ENCODE assay signal across 34 cellular contexts in genomic region chr7:83338277-83338950, GRCh38.
"Had no signal": no experiment of that assay in that cellular context is flagged by ENCODE, and none has a peak within 500 bp of the region (broad histone marks: within the 10 kb centered on the region; RNA-seq: fewer than 3 reads in every experiment).

No MANE protein-coding gene starts in this region.

- H3K36me3 Mint-ChIP-seq: activated CD4-positive, alpha-beta memory T cell treated with anti-CD3 and anti-CD28 coated beads for 36 hours; activated naive CD4-positive, alpha-beta T cell treated with anti-CD3 and anti-CD28 coated beads, Interleukin-2, amount 50 U/mL, for 72 hours; activated naive CD8-positive, alpha-beta T cell treated with anti-CD3 and anti-CD28 coated beads for 36 hours had no signal

- H3K27me3 ChIP-seq: adrenal gland, body of pancreas, brain microvascular endothelial cell, breast epithelium had no signal

- H3K36me3 ChIP-seq: adrenal gland, brain microvascular endothelial cell, breast epithelium had no signal

- H3K27ac ChIP-seq: adrenal gland, body of pancreas, brain microvascular endothelial cell, breast epithelium, VCaP had no signal

- H3K4me1 ChIP-seq: adrenal gland, body of pancreas, breast epithelium had no signal

- H3K9me3 Mint-ChIP-seq: activated CD4-positive, alpha-beta T cell treated with anti-CD3 and anti-CD28 coated beads, Interleukin-2, amount 10 ng/mL, durations not matched to agents 24 days and 14 days; activated CD8-positive, alpha-beta T cell treated with anti-CD3 and anti-CD28 coated beads for 36 hours; activated naive CD4-positive, alpha-beta T cell treated with anti-CD3 and anti-CD28 coated beads for 36 hours; activated naive CD8-positive, alpha-beta T cell treated with anti-CD3 and anti-CD28 coated beads for 36 hours; activated T-helper 1 cell treated with anti-CD3 and anti-CD28 coated beads, Interleukin-12 subunit alpha, Interleukin-12 subunit beta, Interleukin-2, Interleukin-4 antibody, amounts not matched to agents 30 ng/mL and 10 ng/mL and 1 ng/mL, durations not matched to agents 14 hours and 24 hours and 36 hours; T-helper 1 cell treated with Interleukin-12 subunit alpha and Interleukin-12 subunit beta and Interleukin-4 antibody, amounts not matched to agents 30 μg/mL and 1 μg/mL, for 36 hours; T-helper 2 cell treated with Interferon-gamma antibody and Interleukin-4, amounts not matched to agents 5 μg/mL and 100 μg/mL, for 36 hours had no signal

- H3K4me1 Mint-ChIP-seq: activated B cell treated with CpG ODN at 0.5 μM for 24 hours; activated CD4-positive, alpha-beta T cell treated with anti-CD3 and anti-CD28 coated beads, Interleukin-2, amount 10 ng/mL, durations not matched to agents 24 days and 14 days; activated naive CD8-positive, alpha-beta T cell treated with anti-CD3 and anti-CD28 coated beads for 36 hours; activated T-helper 17 cell treated with anti-CD3 and anti-CD28 coated beads, Interleukin-2, amount 50 U/mL, for 72 hours had no signal

- H3K4me3 ChIP-seq: adrenal gland, body of pancreas, breast epithelium had no signal

- H3K27me3 Mint-ChIP-seq: activated B cell treated with CpG ODN at 0.5 μM for 24 hours; activated CD4-positive, alpha-beta memory T cell treated with anti-CD3 and anti-CD28 coated beads for 36 hours; activated CD4-positive, alpha-beta T cell treated with anti-CD3 and anti-CD28 coated beads, Interleukin-2, amount 10 ng/mL, durations not matched to agents 24 days and 14 days; activated CD8-positive, alpha-beta T cell treated with anti-CD3 and anti-CD28 coated beads for 36 hours; activated naive CD8-positive, alpha-beta T cell treated with anti-CD3 and anti-CD28 coated beads for 36 hours; activated T-helper 17 cell treated with anti-CD3 and anti-CD28 coated beads, Interleukin-2, amount 50 U/mL, for 72 hours had no signal

- ATAC-seq: activated CD8-positive, alpha-beta T cell treated with anti-CD3 and anti-CD28 coated beads for 36 hours; activated naive CD4-positive, alpha-beta T cell treated with anti-CD3 and anti-CD28 coated beads, Interleukin-2, amount 50 U/mL, for 72 hours; activated T-cell treated with anti-CD3 and anti-CD28 coated beads, Interleukin-2, amount 50 U/mL, for 4 hours; activated T-cell treated with anti-CD3 and anti-CD28 coated beads, Interleukin-2, amount 50 U/mL, for 72 hours; activated T-helper 17 cell treated with anti-CD3 and anti-CD28 coated beads, Interleukin-2, amount 50 U/mL, for 72 hours; body of pancreas had no signal

- H3K4me3 Mint-ChIP-seq: activated B cell treated with CpG ODN at 0.5 μM for 24 hours; activated CD4-positive, alpha-beta memory T cell treated with anti-CD3 and anti-CD28 coated beads for 36 hours; activated CD4-positive, alpha-beta T cell treated with anti-CD3 and anti-CD28 coated beads, Interleukin-2, amount 10 ng/mL, durations not matched to agents 24 days and 14 days; activated CD8-positive, alpha-beta T cell treated with anti-CD3 and anti-CD28 coated beads for 36 hours; activated naive CD4-positive, alpha-beta T cell treated with anti-CD3 and anti-CD28 coated beads for 36 hours; activated naive CD8-positive, alpha-beta T cell treated with anti-CD3 and anti-CD28 coated beads for 36 hours; activated T-cell treated with anti-CD3 and anti-CD28 coated beads, Interleukin-2, amount 50 U/mL, for 4 hours; activated T-cell treated with anti-CD3 and anti-CD28 coated beads, Interleukin-2, amount 50 U/mL, for 72 hours; activated T-helper 1 cell treated with anti-CD3 and anti-CD28 coated beads, Interleukin-12 subunit alpha, Interleukin-12 subunit beta, Interleukin-2, Interleukin-4 antibody, amounts not matched to agents 30 ng/mL and 10 ng/mL and 1 ng/mL, durations not matched to agents 14 hours and 24 hours and 36 hours; activated T-helper 17 cell treated with anti-CD3 and anti-CD28 coated beads, Interleukin-2, amount 50 U/mL, for 72 hours; T-helper 1 cell treated with Interleukin-12 subunit alpha and Interleukin-12 subunit beta and Interleukin-4 antibody, amounts not matched to agents 30 μg/mL and 1 μg/mL, for 36 hours; T-helper 2 cell treated with Interferon-gamma antibody and Interleukin-4, amounts not matched to agents 5 μg/mL and 100 μg/mL, for 36 hours had no signal

- H3K27ac Mint-ChIP-seq: activated B cell treated with CpG ODN at 0.5 μM for 24 hours; activated CD4-positive, alpha-beta memory T cell treated with anti-CD3 and anti-CD28 coated beads for 36 hours; activated CD4-positive, alpha-beta T cell treated with anti-CD3 and anti-CD28 coated beads, Interleukin-2, amount 10 ng/mL, durations not matched to agents 24 days and 14 days; activated CD8-positive, alpha-beta T cell treated with anti-CD3 and anti-CD28 coated beads for 36 hours; activated naive CD4-positive, alpha-beta T cell treated with anti-CD3 and anti-CD28 coated beads for 36 hours; activated naive CD4-positive, alpha-beta T cell treated with anti-CD3 and anti-CD28 coated beads, Interleukin-2, amount 50 U/mL, for 72 hours; activated naive CD8-positive, alpha-beta T cell treated with anti-CD3 and anti-CD28 coated beads for 36 hours; activated T-cell treated with anti-CD3 and anti-CD28 coated beads, Interleukin-2, amount 50 U/mL, for 72 hours; activated T-helper 1 cell treated with anti-CD3 and anti-CD28 coated beads, Interleukin-12 subunit alpha, Interleukin-12 subunit beta, Interleukin-2, Interleukin-4 antibody, amounts not matched to agents 30 ng/mL and 10 ng/mL and 1 ng/mL, durations not matched to agents 14 hours and 24 hours and 36 hours; activated T-helper 17 cell treated with anti-CD3 and anti-CD28 coated beads, Interleukin-2, amount 50 U/mL, for 72 hours; T-helper 1 cell treated with Interleukin-12 subunit alpha and Interleukin-12 subunit beta and Interleukin-4 antibody, amounts not matched to agents 30 μg/mL and 1 μg/mL, for 36 hours; T-helper 2 cell treated with Interferon-gamma antibody and Interleukin-4, amounts not matched to agents 5 μg/mL and 100 μg/mL, for 36 hours had no signal

- DNase-seq: activated B cell treated with CpG ODN at 0.5 μM for 24 hours; activated CD4-positive, alpha-beta memory T cell treated with anti-CD3 and anti-CD28 coated beads for 36 hours; activated CD4-positive, alpha-beta T cell treated with anti-CD3 and anti-CD28 coated beads for 4 hours; activated CD4-positive, alpha-beta T cell treated with anti-CD3 and anti-CD28 coated beads, Interleukin-2, amount 10 ng/mL, durations not matched to agents 24 days and 14 days; activated CD4-positive, alpha-beta T cell treated with anti-CD3 and anti-CD28 coated beads, Interleukin-2, amount 50 U/mL, for 1 hour; activated CD4-positive, alpha-beta T cell treated with anti-CD3 and anti-CD28 coated beads, Interleukin-2, amount 50 U/mL, for 4 hours; activated CD4-positive, CD25-positive, alpha-beta regulatory T cell treated with anti-CD3 and anti-CD28 coated beads, Interleukin-2, amount 50 U/mL, for 72 hours; activated CD8-positive, alpha-beta memory T cell treated with anti-CD3 and anti-CD28 coated beads, Interleukin-2, amount 50 U/mL, for 4 hours; activated CD8-positive, alpha-beta T cell treated with anti-CD3 and anti-CD28 coated beads for 36 hours; activated effector memory CD4-positive, alpha-beta T cell treated with anti-CD3 and anti-CD28 coated beads, Interleukin-2, amount 50 U/mL, for 16 hours; activated gamma-delta T cell treated with Interleukin-2 at 50 U/mL for 16 hours; activated naive CD4-positive, alpha-beta T cell; activated naive CD4-positive, alpha-beta T cell treated with anti-CD3 and anti-CD28 coated beads for 36 hours; activated naive CD4-positive, alpha-beta T cell treated with anti-CD3 and anti-CD28 coated beads, Interleukin-2, amount 50 U/mL, for 16 hours; activated naive CD8-positive, alpha-beta T cell treated with anti-CD3 and anti-CD28 coated beads for 36 hours; activated T-cell treated with anti-CD3 and anti-CD28 coated beads for 4 hours; activated T-cell treated with anti-CD3 and anti-CD28 coated beads, Interleukin-2, amount 50 U/mL, for 1 hour; activated T-cell treated with anti-CD3 and anti-CD28 coated beads, Interleukin-2, amount 50 U/mL, for 4 hours; activated T-cell treated with anti-CD3 and anti-CD28 coated beads, Interleukin-2, amount 50 U/mL, for 72 hours; adrenal gland; amniotic stem cell; aorta; body of pancreas; brain microvascular endothelial cell; central memory CD4-positive, alpha-beta T cell; T-helper 2 cell; T-helper 9 cell had no signal

- H3K9me3 ChIP-seq: adrenal gland, body of pancreas, breast epithelium had no signal
